23 cellular contexts compared by ENCODE assay signal in genomic region chr17:12729086-12729485, GRCh38.
DNase-seq lines count a peak whose midpoint lies in the region; ATAC-seq, FAIRE-seq and TF ChIP-seq lines count a peak whose summit lies in the region.
"Had no signal": no experiment of that assay in that cellular context is flagged by ENCODE, and none has a peak within 500 bp of the region (broad histone marks: within the 10 kb centered on the region; RNA-seq: fewer than 3 reads in every experiment).

No MANE protein-coding gene starts in this region.

- H3K27ac ChIP-seq in ACC112 (ENCODE audit: low read depth, low read length) (peak overlapping the region; percentile 57), H9 (ENCODE audit: insufficient read length, low read depth, low read length) (no peak overlapping the region), coronary artery (peak overlapping the region; percentile 86 to 90)
- H3K27ac ChIP-seq: body of pancreas had no signal

- H3K9ac ChIP-seq in H9 (ENCODE audit: extremely low read depth, insufficient read length, low read length): no peak overlapping the region

- H3K23ac ChIP-seq in H9 (ENCODE audit: insufficient read length, low read depth, low read length): no peak overlapping the region

- no peaks in the 10 kb centered on the region for H3K9me3 ChIP-seq in H9 (ENCODE audit: control insufficient read depth, low read depth, low read length)
- H3K9me3 ChIP-seq: body of pancreas had no signal

- no peaks in the 10 kb centered on the region for H3K27me3 Mint-ChIP-seq in H9 (ENCODE audit: low read depth)
- peaks cover 0 to 4% (median 1%) of the 10 kb centered on the region in 3 donors for H3K27me3 Mint-ChIP-seq in immature natural killer cell (ENCODE audit: low read depth in 3 of 3)
- H3K27me3 Mint-ChIP-seq: activated naive CD8-positive, alpha-beta T cell treated with anti-CD3 and anti-CD28 coated beads for 36 hours had no signal

- H3K56ac ChIP-seq in H9 (ENCODE audit: insufficient read length, low read depth, low read length): no peak overlapping the region

- no peaks in the 10 kb centered on the region for H3K79me1 ChIP-seq in H9 (ENCODE audit: insufficient read depth, low read depth, low read length, poor library complexity, severe bottlenecking)

- peaks cover 29 to 31% of the 10 kb centered on the region in 2 experiments for H3K4me1 Mint-ChIP-seq in H9
- no peaks in the 10 kb centered on the region for H3K4me1 Mint-ChIP-seq in immature natural killer cell
- H3K4me1 Mint-ChIP-seq: activated naive CD8-positive, alpha-beta T cell treated with anti-CD3 and anti-CD28 coated beads for 36 hours had no signal

- H3T11ph ChIP-seq in H9 (ENCODE audit: low read length): no peak overlapping the region

- no peaks in the 10 kb centered on the region for H3K36me3 ChIP-seq in ACC112 (ENCODE audit: insufficient read depth, low read length)

- H4K8ac ChIP-seq in H9 (replicated peaks; ENCODE audit: insufficient read length, low read depth, low read length): no peak overlapping the region

- H3K27ac Mint-ChIP-seq in H9 (no peak overlapping the region), immature natural killer cell (no peak overlapping the region)
- H3K27ac Mint-ChIP-seq: activated naive CD8-positive, alpha-beta T cell treated with anti-CD3 and anti-CD28 coated beads for 36 hours had no signal

- no peak overlapping the region for H3K4me3 Mint-ChIP-seq in H9
- no peak overlapping the region for H3K4me3 Mint-ChIP-seq in immature natural killer cell
- H3K4me3 Mint-ChIP-seq: activated naive CD8-positive, alpha-beta T cell treated with anti-CD3 and anti-CD28 coated beads for 36 hours had no signal

- H3K9me3 Mint-ChIP-seq in H9 (no peaks in the 10 kb centered on the region), immature natural killer cell (peaks cover 0 to 8% (median 2%) of the 10 kb centered on the region in 6 donors)
- H3K9me3 Mint-ChIP-seq: activated naive CD8-positive, alpha-beta T cell treated with anti-CD3 and anti-CD28 coated beads for 36 hours had no signal

- WGBS in H9 (ENCODE audit: extremely low coverage, insufficient read length, low lambda C conversion rate): no CpG with 5 or more reads among the region's 5 CpGs

- H3K79me2 ChIP-seq in ACC112 (ENCODE audit: control insufficient read depth, insufficient read depth, low read length, unreplicated experiment) (no peaks in the 10 kb centered on the region), H9 (ENCODE audit: insufficient read depth, low read length) (no peaks in the 10 kb centered on the region)

- no peak overlapping the region for H3K4ac ChIP-seq in H9 (ENCODE audit: low read depth, low read length)

- H2BK5ac ChIP-seq in H9 (ENCODE audit: insufficient read length, low read length): no peak overlapping the region

- H4K5ac ChIP-seq in H9 (ENCODE audit: insufficient read length, low read depth, low read length): no peak overlapping the region

- no peak overlapping the region for H2BK20ac ChIP-seq in H9 (ENCODE audit: low read depth, low read length, poor library complexity, severe bottlenecking)

- H4K91ac ChIP-seq in H9 (ENCODE audit: insufficient read length, low read depth, low read length): no peak overlapping the region

- H2BK120ac ChIP-seq in H9 (ENCODE audit: low read depth, low read length, poor library complexity, severe bottlenecking): no peak overlapping the region

- H2AK5ac ChIP-seq in H9 (ENCODE audit: insufficient read length, low read length): no peak overlapping the region

- H4K20me1 ChIP-seq in H9 (ENCODE audit: control insufficient read depth, insufficient read depth, insufficient read length): no peaks in the 10 kb centered on the region

- peak; percentile 80 for ATAC-seq in omental fat pad (ENCODE audit: low FRiP score)
- ATAC-seq: body of pancreas, HCT116, HepG2 had no signal

- H3K23me2 ChIP-seq in H9 (ENCODE audit: insufficient read length, low read depth, low read length, poor library complexity, severe bottlenecking): no peaks in the 10 kb centered on the region

- no peak overlapping the region for H3K18ac ChIP-seq in H9 (ENCODE audit: insufficient read length, low read depth, low read length)

- H2AFZ ChIP-seq in ACC112 (ENCODE audit: low read length, unreplicated experiment): no peak overlapping the region
- no peak overlapping the region for H2AFZ ChIP-seq in H9 (ENCODE audit: low read length)

- H3K27me3 ChIP-seq in ACC112 (ENCODE audit: insufficient read depth, low read length) (no peaks in the 10 kb centered on the region), H9 (ENCODE audit: insufficient read depth, low read length) (no peaks in the 10 kb centered on the region)
- H3K27me3 ChIP-seq: body of pancreas had no signal

- peak; percentile 27 for DNase-seq in H9
- no peak for DNase-seq in coronary artery (ENCODE audit: low spot score)
- DNase-seq in omental fat pad (ENCODE audit: low spot score): no peak
- DNase-seq in NCI-H2196 treated with DMSO at 0.1 percent for 48 hours (lab: John Stamatoyannopoulos, UW; ENCODE audit: unreplicated experiment): no peak
- no peak for DNase-seq in immature natural killer cell
- DNase-seq in D721Med (ENCODE audit: insufficient read length, low spot score): no peak
- no peak for DNase-seq in NCI-H526 (lab: John Stamatoyannopoulos, UW)
- DNase-seq: activated CD4-positive, alpha-beta T cell treated with anti-CD3 and anti-CD28 coated beads, Interleukin-2, amount 50 U/mL, for 48 hours; activated CD8-positive, alpha-beta memory T cell treated with anti-CD3 and anti-CD28 coated beads, Interleukin-2, amount 50 U/mL, for 48 hours; activated naive CD8-positive, alpha-beta T cell treated with anti-CD3 and anti-CD28 coated beads for 36 hours; body of pancreas; C1 segment of cervical spinal cord; cortex of kidney; left cardiac atrium; mesendoderm; NCI-H1105 treated with DMSO at 0.1 percent for 48 hours; NCI-H2081; substantia nigra; T1000 had no signal

- H3K36me3 Mint-ChIP-seq in H9 (ENCODE audit: insufficient read depth in 1 of 3, low read depth in 3 of 3) (no peaks in the 10 kb centered on the region), immature natural killer cell (no peaks in the 10 kb centered on the region)
- H3K36me3 Mint-ChIP-seq: activated naive CD8-positive, alpha-beta T cell treated with anti-CD3 and anti-CD28 coated beads for 36 hours had no signal

- H2BK15ac ChIP-seq in H9 (ENCODE audit: low read depth, low read length): no peak overlapping the region

- no peak overlapping the region for H3K4me2 ChIP-seq in H9 (ENCODE audit: insufficient read depth, insufficient read length, low read length)

- H3K4me3 ChIP-seq in ACC112 (ENCODE audit: low read depth, low read length) (no peak overlapping the region), coronary artery (no peak overlapping the region)
- H3K4me3 ChIP-seq: body of pancreas had no signal

- FAIRE-seq in D721Med (lab: Jason Lieb, UNC): no peak
- FAIRE-seq: HepG2, urothelium cell line had no signal

- H3K4me1 ChIP-seq in ACC112 (ENCODE audit: control insufficient read depth, insufficient read depth, low read length, unreplicated experiment): peaks cover 42% of the 10 kb centered on the region
- H3K4me1 ChIP-seq in H9 (ENCODE audit: insufficient read depth, low read length): peaks cover 4% of the 10 kb centered on the region; the same call in 1 of the 2 replicates

- H3K14ac ChIP-seq in H9 (ENCODE audit: insufficient read depth, low read length): no peak overlapping the region

- no peak for TF ChIP-seq CTCF in H9 (conservative IDR thresholded peaks at IDR 0.05)
- TF ChIP-seq CTCF in coronary artery (IDR thresholded peaks at IDR 0.05): no peak
- no peak for TF ChIP-seq CTCF in omental fat pad (IDR thresholded peaks at IDR 0.05)
- no peak for TF ChIP-seq CTCF in D721Med (IDR thresholded peaks at IDR 0.05; ENCODE audit: insufficient read depth, missing control alignments)

- H2BK12ac ChIP-seq in H9 (ENCODE audit: insufficient read length, low read depth, low read length): no peak overlapping the region
